1 cellular context compared by ENCODE assay signal in the genomic region with DNA sequence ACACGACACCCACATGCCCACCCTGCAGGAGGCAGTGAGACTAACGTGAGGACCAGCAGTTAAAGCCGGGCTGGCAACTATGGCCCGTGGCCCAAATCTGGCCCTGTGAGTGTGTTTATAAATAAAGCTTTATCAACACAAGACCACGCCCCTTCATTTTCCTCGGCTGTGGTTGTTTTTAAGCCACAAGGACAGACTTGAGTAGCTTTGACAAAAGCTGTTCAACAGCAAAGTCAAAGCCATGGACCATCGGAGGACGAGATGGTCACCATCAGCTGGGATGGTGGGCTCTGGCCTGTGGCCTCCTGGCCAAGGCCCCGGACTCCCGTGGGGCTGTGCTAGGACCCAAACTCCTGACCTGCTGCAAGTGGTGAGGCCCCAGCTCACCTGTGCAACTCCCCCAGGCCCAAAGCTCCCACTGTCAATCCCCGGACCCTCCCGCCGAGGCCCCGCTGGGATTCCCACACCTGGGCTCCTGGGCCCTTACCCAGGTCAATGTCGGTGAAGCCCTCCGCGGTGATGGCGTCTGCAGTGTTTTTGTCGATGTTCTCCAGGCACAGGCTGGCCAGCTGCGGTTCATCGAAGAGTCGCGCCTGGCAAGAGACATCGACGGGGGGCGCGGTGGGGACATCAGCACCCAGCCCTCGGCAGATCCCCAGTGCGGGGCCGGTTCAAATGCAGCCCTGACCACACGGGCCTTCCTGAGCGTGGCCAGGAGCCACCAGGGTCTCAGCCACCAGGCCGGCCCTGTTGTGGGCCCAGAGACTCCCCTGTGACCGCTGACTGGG.
A peak's percentile ranks its signal among the peaks of the same experiment; 100 is the strongest.
TF ChIP-seq lines count a peak whose summit lies in the region.

No MANE protein-coding gene starts in this region.

TF ChIP-seq in K562, 482 proteins besides CTCF, POLR2A, EP300 and RAD21:
- TF ChIP-seq POLR2G (IDR thresholded peaks at IDR 0.05; ENCODE audit: low read depth, low read length) (peak; percentile 59; the same call in 1 of the 2 replicates), SP1 (CRISPR knock-in tag; IDR thresholded peaks at IDR 0.05) (0 out of 2 replicates have a peak, but pooled peaks have one; percentile 28), LCOR (CRISPR knock-in tag; IDR thresholded peaks at IDR 0.05) (no peak), ZNF586 (CRISPR knock-in tag; conservative IDR thresholded peaks at IDR 0.05) (no peak), ETS2 (tag; IDR thresholded peaks at IDR 0.05; ENCODE audit: borderline replicate concordance, poor library complexity, severe bottlenecking) (no peak), RBM22 (IDR thresholded peaks at IDR 0.05; ENCODE audit: low read depth, low read length, poor library complexity, severe bottlenecking) (peak; percentile 46)
- TF ChIP-seq, protein P1, sequence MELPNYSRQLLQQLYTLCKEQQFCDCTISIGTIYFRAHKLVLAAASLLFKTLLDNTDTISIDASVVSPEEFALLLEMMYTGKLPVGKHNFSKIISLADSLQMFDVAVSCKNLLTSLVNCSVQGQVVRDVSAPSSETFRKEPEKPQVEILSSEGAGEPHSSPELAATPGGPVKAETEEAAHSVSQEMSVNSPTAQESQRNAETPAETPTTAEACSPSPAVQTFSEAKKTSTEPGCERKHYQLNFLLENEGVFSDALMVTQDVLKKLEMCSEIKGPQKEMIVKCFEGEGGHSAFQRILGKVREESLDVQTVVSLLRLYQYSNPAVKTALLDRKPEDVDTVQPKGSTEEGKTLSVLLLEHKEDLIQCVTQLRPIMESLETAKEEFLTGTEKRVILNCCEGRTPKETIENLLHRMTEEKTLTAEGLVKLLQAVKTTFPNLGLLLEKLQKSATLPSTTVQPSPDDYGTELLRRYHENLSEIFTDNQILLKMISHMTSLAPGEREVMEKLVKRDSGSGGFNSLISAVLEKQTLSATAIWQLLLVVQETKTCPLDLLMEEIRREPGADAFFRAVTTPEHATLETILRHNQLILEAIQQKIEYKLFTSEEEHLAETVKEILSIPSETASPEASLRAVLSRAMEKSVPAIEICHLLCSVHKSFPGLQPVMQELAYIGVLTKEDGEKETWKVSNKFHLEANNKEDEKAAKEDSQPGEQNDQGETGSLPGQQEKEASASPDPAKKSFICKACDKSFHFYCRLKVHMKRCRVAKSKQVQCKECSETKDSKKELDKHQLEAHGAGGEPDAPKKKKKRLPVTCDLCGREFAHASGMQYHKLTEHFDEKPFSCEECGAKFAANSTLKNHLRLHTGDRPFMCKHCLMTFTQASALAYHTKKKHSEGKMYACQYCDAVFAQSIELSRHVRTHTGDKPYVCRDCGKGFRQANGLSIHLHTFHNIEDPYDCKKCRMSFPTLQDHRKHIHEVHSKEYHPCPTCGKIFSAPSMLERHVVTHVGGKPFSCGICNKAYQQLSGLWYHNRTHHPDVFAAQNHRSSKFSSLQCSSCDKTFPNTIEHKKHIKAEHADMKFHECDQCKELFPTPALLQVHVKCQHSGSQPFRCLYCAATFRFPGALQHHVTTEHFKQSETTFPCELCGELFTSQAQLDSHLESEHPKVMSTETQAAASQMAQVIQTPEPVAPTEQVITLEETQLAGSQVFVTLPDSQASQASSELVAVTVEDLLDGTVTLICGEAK (IDR thresholded peaks at IDR 0.05) = peak; percentile 95
- TF ChIP-seq, protein P1 (CRISPR knock-in tag; IDR thresholded peaks at IDR 0.05) = peak; percentile 98
